In the genomic region with DNA sequence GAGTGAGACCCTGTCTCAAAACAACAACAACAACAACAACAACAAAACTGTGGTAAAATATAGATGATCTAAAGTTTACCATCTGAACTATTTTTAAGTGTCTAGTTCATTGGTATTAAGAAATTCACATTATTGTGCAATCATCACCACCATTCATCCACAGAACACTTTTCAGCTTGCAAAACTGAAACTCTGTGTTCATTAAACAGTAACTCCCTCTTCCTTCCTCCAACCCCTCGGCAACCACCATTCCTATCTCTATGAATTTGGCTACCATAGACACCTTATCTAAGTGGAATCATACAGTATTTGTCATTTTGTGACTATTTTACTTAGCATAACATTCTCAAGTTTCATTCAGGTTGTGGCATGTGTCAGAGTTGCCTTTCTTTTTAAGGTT, we compare ENCODE assay signal across 1 cellular context.
TF ChIP-seq lines count a peak whose summit lies in the region.

No MANE protein-coding gene starts in this region.

TF ChIP-seq in K562, 482 proteins besides CTCF, POLR2A, EP300 and RAD21:
- TF ChIP-seq CEBPB (tag; IDR thresholded peaks at IDR 0.05), result peak; percentile 99
- TF ChIP-seq ZNF24 (IDR thresholded peaks at IDR 0.05), result no peak
- TF ChIP-seq TRIM24 (IDR thresholded peaks at IDR 0.05), result 0 out of 4 replicates have a peak, but pooled peaks of 1 of the 2 experiments have one; percentile 10
- TF ChIP-seq NR1H2 (CRISPR knock-in tag; IDR thresholded peaks at IDR 0.05), result no peak
- peak; percentile 47; the same call in 1 of the 2 replicates for TF ChIP-seq RFX1 (IDR thresholded peaks at IDR 0.05)
- TF ChIP-seq IRF2 (CRISPR knock-in tag; IDR thresholded peaks at IDR 0.05), result no peak
- TF ChIP-seq, protein P1, sequence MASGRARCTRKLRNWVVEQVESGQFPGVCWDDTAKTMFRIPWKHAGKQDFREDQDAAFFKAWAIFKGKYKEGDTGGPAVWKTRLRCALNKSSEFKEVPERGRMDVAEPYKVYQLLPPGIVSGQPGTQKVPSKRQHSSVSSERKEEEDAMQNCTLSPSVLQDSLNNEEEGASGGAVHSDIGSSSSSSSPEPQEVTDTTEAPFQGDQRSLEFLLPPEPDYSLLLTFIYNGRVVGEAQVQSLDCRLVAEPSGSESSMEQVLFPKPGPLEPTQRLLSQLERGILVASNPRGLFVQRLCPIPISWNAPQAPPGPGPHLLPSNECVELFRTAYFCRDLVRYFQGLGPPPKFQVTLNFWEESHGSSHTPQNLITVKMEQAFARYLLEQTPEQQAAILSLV (tag; IDR thresholded peaks at IDR 0.05), result peak; percentile 91
- TF ChIP-seq CEBPG (CRISPR knock-in tag; IDR thresholded peaks at IDR 0.05), result peak; percentile 78
- TF ChIP-seq CEBPG (tag; conservative IDR thresholded peaks at IDR 0.05 in 1 of 2, IDR thresholded peaks at IDR 0.05 in 1 of 2), result peak; percentile 90 to 98
